ENCODE assay signal across 24 cellular contexts in the genomic region with DNA sequence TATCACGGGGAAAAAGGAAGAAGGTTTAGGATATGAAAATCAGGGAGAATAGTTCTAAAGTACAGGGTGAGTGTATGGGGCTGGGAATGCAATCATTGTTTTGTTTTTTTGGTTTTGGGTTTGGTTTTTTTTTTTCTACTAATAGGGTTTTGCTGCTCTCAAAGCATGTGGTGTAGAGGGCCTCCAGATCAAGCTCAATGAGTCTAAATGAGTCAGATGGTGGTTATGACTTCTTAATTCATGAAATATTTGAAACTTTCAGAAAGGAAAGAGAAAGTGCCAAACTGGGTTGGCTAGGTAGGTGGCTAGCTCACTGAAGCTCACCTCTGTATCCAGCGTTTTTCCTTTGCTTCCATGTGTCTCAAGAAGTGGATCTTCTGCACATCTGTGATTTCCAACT. TPM values are rescaled to one million over a fixed set of nuclear protein-coding genes. Genes with fewer than 3 reads are reported as not detected.
DNase-seq lines count a peak whose midpoint lies in the region; ATAC-seq lines count a peak whose summit lies in the region.
"Had no signal": no experiment of that assay in that cellular context is flagged by ENCODE, and none has a peak within 500 bp of the region (broad histone marks: within the 10 kb centered on the region; RNA-seq: fewer than 3 reads in every experiment).

No MANE protein-coding gene starts in this region.

- DNase-seq in GM03348 (ENCODE audit: low spot score) (peak; percentile 60), M059J (ENCODE audit: low read depth) (peak; percentile 18), kidney tubule cell (ENCODE audit: low spot score) (peak; percentile 20), NCI-H1694 treated with DMSO at 0.1 percent for 48 hours (lab: John Stamatoyannopoulos, UW) (no peak)
- DNase-seq: activated CD4-positive, alpha-beta memory T cell treated with anti-CD3 and anti-CD28 coated beads, Interleukin-2, amount 10 ng/mL, durations not matched to agents 7 days and 5 days; activated effector memory CD4-positive, alpha-beta T cell treated with Interleukin-2 at 50 U/mL for 16 hours; anterior cingulate cortex; BE2C; Calu3; endodermal cell; GDM1; kidney glomerular epithelial cell; MV-4-11; NCI-H2081 treated with DMSO at 0.1 percent for 48 hours; NCI-H510A treated with DMSO at 0.1 percent for 48 hours; small intestine; T-helper 1 cell; tibial artery had no signal

- ATAC-seq in GM19324 (IDR thresholded peaks at IDR 0.05; ENCODE audit: low FRiP score, unreplicated experiment), result no peak
- ATAC-seq: HepG2, Right ventricle myocardium inferior had no signal

RNA-seq across cellular contexts. Expression of gene OR1L8, which starts 10.7 kb away (rescaled TPM):
- total RNA-seq in M059J (2014; rRNA removed; shearing (Covaris generic)), result 0.25 TPM in 1 of 2 replicates, not detected in the other
- total RNA-seq: activated CD4-positive, alpha-beta memory T cell treated with anti-CD3 and anti-CD28 coated beads, Interleukin-2, amount 10 ng/mL, durations not matched to agents 7 days and 5 days; Calu3; endodermal cell; fibroblast of villous mesenchyme; HepG2; Right ventricle myocardium inferior had no signal

RNA-seq across cellular contexts. Expression of gene OR1N2, which starts 19.5 kb away (rescaled TPM):
- total RNA-seq in M059J (2014; rRNA removed; shearing (Covaris generic)), result not detected in 2 replicates
- total RNA-seq: activated CD4-positive, alpha-beta memory T cell treated with anti-CD3 and anti-CD28 coated beads, Interleukin-2, amount 10 ng/mL, durations not matched to agents 7 days and 5 days; Calu3; cerebellum; endodermal cell; fibroblast of villous mesenchyme; HepG2; posterior vena cava; Right ventricle myocardium inferior had no signal

RNA-seq across cellular contexts. Expression of gene OR1Q1, which starts 42.1 kb away (rescaled TPM):
- total RNA-seq in M059J (2014; rRNA removed; shearing (Covaris generic)), result not detected in 2 replicates
- total RNA-seq: activated CD4-positive, alpha-beta memory T cell treated with anti-CD3 and anti-CD28 coated beads, Interleukin-2, amount 10 ng/mL, durations not matched to agents 7 days and 5 days; Calu3; cerebellum; endodermal cell; fibroblast of villous mesenchyme; HepG2; posterior vena cava; Right ventricle myocardium inferior had no signal

RNA-seq across cellular contexts. Expression of gene OR1N1, which starts 45.4 kb away (rescaled TPM):
- not detected in 2 replicates for total RNA-seq in M059J (2014; rRNA removed; shearing (Covaris generic))
- total RNA-seq: activated CD4-positive, alpha-beta memory T cell treated with anti-CD3 and anti-CD28 coated beads, Interleukin-2, amount 10 ng/mL, durations not matched to agents 7 days and 5 days; Calu3; cerebellum; endodermal cell; fibroblast of villous mesenchyme; HepG2; posterior vena cava; Right ventricle myocardium inferior had no signal

RNA-seq across cellular contexts. Expression of gene OR1J4, which starts 53.5 kb away (rescaled TPM):
- total RNA-seq in M059J (2014; rRNA removed; shearing (Covaris generic)), result 0.10 TPM in 1 of 2 replicates, not detected in the other
- total RNA-seq: activated CD4-positive, alpha-beta memory T cell treated with anti-CD3 and anti-CD28 coated beads, Interleukin-2, amount 10 ng/mL, durations not matched to agents 7 days and 5 days; Calu3; cerebellum; endodermal cell; fibroblast of villous mesenchyme; HepG2; posterior vena cava; Right ventricle myocardium inferior had no signal
